In genomic region chr16:16139061-16139460, GRCh38 we compare ENCODE assay signal across 8 cellular contexts.
"Had no signal": no experiment of that assay in that cellular context is flagged by ENCODE, and none has a peak within 500 bp of the region (broad histone marks: within the 10 kb centered on the region; RNA-seq: fewer than 3 reads in every experiment).

No MANE protein-coding gene starts in this region.

- H2AFZ ChIP-seq: GM23248 had no signal

- H3K4me3 ChIP-seq: GM23248, HAP-1 had no signal

- H3K27ac ChIP-seq: GM23248 had no signal

- H3K9me3 Mint-ChIP-seq: HFFc6, IgD-negative memory B cell had no signal

- DNase-seq: GM23248, GOT3, H7, HFFc6 had no signal

- H3K9ac ChIP-seq: GM23248 had no signal

- H3K27ac Mint-ChIP-seq: HFFc6, IgD-negative memory B cell had no signal

- H3K9me3 ChIP-seq: HAP-1 had no signal

- H3K4me1 ChIP-seq: HAP-1 had no signal

- FAIRE-seq: HTR-8/SVneo had no signal

- ATAC-seq: HCT116 had no signal

- H3K4me3 Mint-ChIP-seq: HFFc6 had no signal

- H3K27me3 Mint-ChIP-seq: IgD-negative memory B cell had no signal
